23 cellular contexts compared by ENCODE assay signal in the genomic region with DNA sequence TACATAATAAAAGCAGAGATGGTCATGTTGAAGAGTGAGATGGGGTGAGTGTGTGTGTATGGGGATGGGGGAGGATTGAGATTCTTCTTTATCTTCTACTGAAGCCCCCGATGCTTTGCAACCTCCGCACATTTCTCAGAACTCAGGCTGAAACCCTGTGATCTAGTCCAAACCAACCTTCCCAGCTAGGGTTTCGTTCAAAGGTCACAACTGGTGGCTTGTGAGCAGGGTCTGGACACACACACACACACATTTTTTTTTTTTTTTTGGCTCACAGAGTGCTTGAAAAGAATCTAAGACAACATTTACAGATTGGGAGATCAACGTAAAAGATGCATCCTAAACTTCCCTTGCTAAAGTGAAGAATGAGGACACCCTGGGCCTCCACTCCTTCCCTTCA.
A peak's percentile ranks its signal among the peaks of the same experiment; 100 is the strongest.
DNase-seq lines count a peak whose midpoint lies in the region; ATAC-seq, FAIRE-seq and TF ChIP-seq lines count a peak whose summit lies in the region.
"Had no signal": no experiment of that assay in that cellular context is flagged by ENCODE, and none has a peak within 500 bp of the region (broad histone marks: within the 10 kb centered on the region; RNA-seq: fewer than 3 reads in every experiment).

No MANE protein-coding gene starts in this region.

- DNase-seq in HCT116 (ENCODE audit: low read depth, low spot score) (no peak), HepG2 (ENCODE audit: low spot score) (peak; percentile 10), right lobe of liver (no peak), type B pancreatic cell (ENCODE audit: extremely low spot score, unreplicated experiment) (no peak), iPS-NIHi11 (ENCODE audit: low spot score) (no peak)
- DNase-seq: AML-193; CD4-positive, alpha-beta memory T cell; CD4-positive, CD25-positive, alpha-beta regulatory T cell; CD8-positive, alpha-beta memory T cell; COR-L47; DMS79; DND-41; GDM1 had no signal

- H3K27me3 Mint-ChIP-seq in type B pancreatic cell: peaks cover 39% of the 10 kb centered on the region
- H3K27me3 Mint-ChIP-seq: B cell; CD4-positive, CD25-positive, alpha-beta regulatory T cell had no signal

- in situ Hi-C loops in HepG2 (cut with HindIII; ENCODE audit: extremely low pct_ligation_motif_present, low pct_unique_long_range_greater_than_20kb): no loop called here

- intact Hi-C loops in HCT116 (cut with micrococcal nuclease): loop anchor here (1.0 kb wide), 3 partner anchors 69 to 105 kb away; no protein-coding TSS in a partner anchor
- intact Hi-C loops in HepG2 (cut with micrococcal nuclease; ENCODE audit: unreplicated experiment): loop anchor here (1.0 kb wide), 2 partner anchors 81 to 106 kb away; no protein-coding TSS in a partner anchor
- intact Hi-C loops in right lobe of liver (cut with DNase I): no loop called here

- TF ChIP-seq POLR2A in HCT116 (IDR thresholded peaks at IDR 0.05; ENCODE audit: borderline replicate concordance, extremely low read depth, insufficient read depth, insufficient read length): no peak
- TF ChIP-seq POLR2A in HepG2 (IDR thresholded peaks at IDR 0.05; ENCODE audit: insufficient read depth in 1 of 2, low read depth in 2 of 2, low read length in 2 of 2): no peak
- TF ChIP-seq POLR2A in right lobe of liver (IDR thresholded peaks at IDR 0.05): no peak

- no peaks in the 10 kb centered on the region for H3K79me2 ChIP-seq in HCT116 (ENCODE audit: insufficient read depth, low read length)
- H3K79me2 ChIP-seq in HepG2 (ENCODE audit: insufficient read depth, low read length): no peaks in the 10 kb centered on the region

- no peak overlapping the region for H3K9ac ChIP-seq in HCT116 (ENCODE audit: low read length)
- no peak overlapping the region for H3K9ac ChIP-seq in HepG2 (ENCODE audit: insufficient read depth, low read depth, low read length)
- H3K9ac ChIP-seq: BLaER1 treated with 17β-estradiol and CSF1 and Interleukin-3, amounts not matched to agents 10 nM and 100 nM had no signal

- peak overlapping the region; percentile 27 for H3K27ac Mint-ChIP-seq in type B pancreatic cell
- H3K27ac Mint-ChIP-seq: B cell; CD4-positive, alpha-beta memory T cell; CD4-positive, CD25-positive, alpha-beta regulatory T cell; CD8-positive, alpha-beta memory T cell had no signal

- POLR2A ChIA-PET in HCT116 (lab: Charles Lee) (no interaction called here), HepG2 (lab: Yijun Ruan, JAX) (no interaction called here)

- H3K27me3 ChIP-seq in HCT116 (ENCODE audit: insufficient read depth, low read length) (no peaks in the 10 kb centered on the region), HepG2 (ENCODE audit: control insufficient read depth in 1 of 2, insufficient read depth in 2 of 2, low read length in 2 of 2) (no peaks in the 10 kb centered on the region; a peak in 2 of 5 replicates), right lobe of liver (no peaks in the 10 kb centered on the region)
- H3K27me3 ChIP-seq: BLaER1 treated with 17β-estradiol and CSF1 and Interleukin-3, amounts not matched to agents 10 nM and 100 nM had no signal

- 2% methylated on average over 4 of the region's 4 CpGs for WGBS in HepG2 (ENCODE audit: low lambda C conversion rate)
- 58% methylated on average over 4 of the region's 4 CpGs for WGBS in right lobe of liver (ENCODE audit: insufficient coverage, low coverage, low lambda C conversion rate, missing lambda C conversion rate)

- no peak overlapping the region for H3K4me3 ChIP-seq in HCT116 (replicated peaks in 1 of 2; ENCODE audit: low read depth in 1 of 2, low read length in 2 of 2)
- H3K4me3 ChIP-seq in HepG2 (replicated peaks in 1 of 3; ENCODE audit: insufficient read depth in 1 of 3, low read depth in 2 of 3, low read length in 3 of 3): no peak overlapping the region
- H3K4me3 ChIP-seq in right lobe of liver: no peak overlapping the region
- H3K4me3 ChIP-seq: A549; BLaER1 treated with 17β-estradiol and CSF1 and Interleukin-3, amounts not matched to agents 10 nM and 100 nM; GM12878 had no signal

- ATAC-seq in HCT116: peak; percentile 12; the same call in 1 of the 2 replicates
- ATAC-seq in HepG2: peak; percentile 36; the same call in 2 of the 3 replicates
- peak; percentile 30 to 69 (median 56) for ATAC-seq in right lobe of liver
- no peak for ATAC-seq in HG02870 (IDR thresholded peaks at IDR 0.05; ENCODE audit: unreplicated experiment)
- no peak for ATAC-seq in HG02884 (IDR thresholded peaks at IDR 0.05; ENCODE audit: unreplicated experiment)
- ATAC-seq: GM12878 had no signal

- CTCF ChIA-PET in HCT116 (lab: Charles Lee): interaction anchor here (3.6 kb wide), 1 partner anchor 80 kb away, joined by 28 read pairs; no protein-coding TSS in a partner anchor
- CTCF ChIA-PET in HepG2 (lab: Yijun Ruan, JAX; ENCODE audit: low intra/inter-chr PET ratio, low total read pairs): interaction anchor here (1.1 to 1.4 kb wide), 2 partner anchors 81 to 105 kb away, joined by 4 to 7 read pairs; no protein-coding TSS in a partner anchor

- H3K4me2 ChIP-seq in HCT116 (ENCODE audit: low read length) (no peak overlapping the region), HepG2 (ENCODE audit: low read depth, low read length) (no peak overlapping the region)
- H3K4me2 ChIP-seq: A549; BLaER1 treated with 17β-estradiol and CSF1 and Interleukin-3, amounts not matched to agents 10 nM and 100 nM had no signal

- H3K27ac ChIP-seq in HCT116 (ENCODE audit: low read depth, low read length): no peak overlapping the region
- no peak overlapping the region for H3K27ac ChIP-seq in HepG2 (ENCODE audit: extremely low read length, insufficient read depth, low read length)
- no peak overlapping the region for H3K27ac ChIP-seq in right lobe of liver
- H3K27ac ChIP-seq: 22Rv1; BLaER1 treated with 17β-estradiol and CSF1 and Interleukin-3, amounts not matched to agents 10 nM and 100 nM; C4-2B had no signal

- RAD21 ChIA-PET in HCT116 (lab: Charles Lee; ENCODE audit: low non-redundant PET in 1 of 2, low total read pairs in 2 of 2, uncharacterized antibody in 2 of 2, unreplicated experiment in 2 of 2): interaction anchor here (0.7 to 1.5 kb wide), 3 partner anchors 13 to 104 kb away, joined by 3 to 8 read pairs (median 5); no protein-coding TSS in a partner anchor

- H3K36me3 ChIP-seq in HCT116 (ENCODE audit: control insufficient read depth in 1 of 2, insufficient read depth in 2 of 2, low read length in 2 of 2) (no peaks in the 10 kb centered on the region), HepG2 (replicated peaks in 1 of 2; ENCODE audit: control insufficient read depth in 1 of 2, insufficient read depth in 2 of 2, low read length in 2 of 2) (no peaks in the 10 kb centered on the region), right lobe of liver (no peaks in the 10 kb centered on the region)
- H3K36me3 ChIP-seq: BLaER1 treated with 17β-estradiol and CSF1 and Interleukin-3, amounts not matched to agents 10 nM and 100 nM had no signal

- H3K4me1 ChIP-seq in HCT116 (ENCODE audit: control insufficient read depth in 1 of 2, insufficient read depth in 2 of 2, low read length in 2 of 2): no peaks in the 10 kb centered on the region; a peak in 1 of 4 replicates
- H3K4me1 ChIP-seq in HepG2 (ENCODE audit: insufficient read depth, low read length): no peaks in the 10 kb centered on the region
- H3K4me1 ChIP-seq in right lobe of liver: no peaks in the 10 kb centered on the region
- H3K4me1 ChIP-seq: A549; BLaER1 treated with 17β-estradiol and CSF1 and Interleukin-3, amounts not matched to agents 10 nM and 100 nM had no signal

- H2AFZ ChIP-seq in HCT116 (ENCODE audit: low read depth, low read length, poor library complexity, severe bottlenecking): no peak overlapping the region
- H2AFZ ChIP-seq in HepG2 (ENCODE audit: low read length): no peak overlapping the region

- no peaks in the 10 kb centered on the region for H3K9me3 ChIP-seq in HCT116 (ENCODE audit: control insufficient read depth in 1 of 2, insufficient read depth in 1 of 2, low read depth in 1 of 2, low read length in 2 of 2)
- no peaks in the 10 kb centered on the region for H3K9me3 ChIP-seq in HepG2 (ENCODE audit: low read length)
- no peaks in the 10 kb centered on the region for H3K9me3 ChIP-seq in right lobe of liver
- H3K9me3 ChIP-seq: A549; BLaER1 treated with 17β-estradiol and CSF1 and Interleukin-3, amounts not matched to agents 10 nM and 100 nM had no signal

- no peaks in the 10 kb centered on the region for H3K4me1 Mint-ChIP-seq in type B pancreatic cell (ENCODE audit: unreplicated experiment)
- H3K4me1 Mint-ChIP-seq: B cell; CD4-positive, alpha-beta memory T cell; CD4-positive, CD25-positive, alpha-beta regulatory T cell; CD8-positive, alpha-beta memory T cell had no signal

- TF ChIP-seq RAD21 in HCT116 (IDR thresholded peaks at IDR 0.05; ENCODE audit: low read depth) (no peak), HepG2 (CRISPR knock-in tag; IDR thresholded peaks at IDR 0.05) (no peak)

- no TSS peak for BruUV-seq in HCT116 (replicated peaks; lab: Mats Ljungman, UMichigan)
- no TSS peak for BruUV-seq in HepG2 (replicated peaks; lab: Mats Ljungman, UMichigan)

- no peak overlapping the region for H3K4me3 Mint-ChIP-seq in type B pancreatic cell
- H3K4me3 Mint-ChIP-seq: B cell; CD4-positive, alpha-beta memory T cell; CD8-positive, alpha-beta memory T cell had no signal

- FAIRE-seq in HepG2 (lab: Jason Lieb, UNC): no peak
- FAIRE-seq: A549, GM12878, GM12892, GM18507 had no signal

- H4K20me1 ChIP-seq in HCT116 (ENCODE audit: insufficient read depth) (no peaks in the 10 kb centered on the region), HepG2 (ENCODE audit: insufficient read depth, low read length) (no peaks in the 10 kb centered on the region)
- H4K20me1 ChIP-seq: BLaER1 treated with 17β-estradiol and CSF1 and Interleukin-3, amounts not matched to agents 10 nM and 100 nM had no signal

- TF ChIP-seq EP300 in HepG2 (IDR thresholded peaks at IDR 0.05; ENCODE audit: low read depth in 2 of 2, low read length in 2 of 2) (no peak), HepG2 (CRISPR knock-in tag; IDR thresholded peaks at IDR 0.05; ENCODE audit: borderline replicate concordance) (no peak)

- no peaks in the 10 kb centered on the region for H3K9me3 Mint-ChIP-seq in type B pancreatic cell

- TF ChIP-seq CTCF in HCT116 (IDR thresholded peaks at IDR 0.05 in 2 of 3, conservative IDR thresholded peaks at IDR 0.05 in 1 of 3; ENCODE audit: borderline replicate concordance in 1 of 3, insufficient read depth in 1 of 3, low read depth in 2 of 3, low read length in 2 of 3) (no peak), HepG2 (CRISPR knock-in tag; IDR thresholded peaks at IDR 0.05) (no peak), right lobe of liver (IDR thresholded peaks at IDR 0.05) (no peak), type B pancreatic cell (conservative IDR thresholded peaks at IDR 0.05) (no peak)

- H3K36me3 Mint-ChIP-seq in type B pancreatic cell: no peaks in the 10 kb centered on the region
- H3K36me3 Mint-ChIP-seq: CD4-positive, alpha-beta memory T cell; CD4-positive, CD25-positive, alpha-beta regulatory T cell had no signal

- H3K9me2 ChIP-seq in HCT116 (ENCODE audit: insufficient read depth): no peaks in the 10 kb centered on the region

TF ChIP-seq in HCT116, 20 proteins besides CTCF, POLR2A, EP300 and RAD21 (continues in another document):
- no peak for TF ChIP-seq YY1 (IDR thresholded peaks at IDR 0.05; ENCODE audit: extremely low read depth, insufficient replicate concordance, low read depth, low read length)
- no peak for TF ChIP-seq ZFX (IDR thresholded peaks at IDR 0.05)

Comparison
In these comparisons a context has a peak if more than half of its experiments do, and no peak if none do; other contexts are left out.
1. intact Hi-C loops: an anchor here in HCT116 (1.0 kb wide) and HepG2 (1.0 kb wide); none called in right lobe of liver.
2. ATAC-seq: peak in HCT116 (single experiment), HepG2 (single experiment) and right lobe of liver (4 of 4); none in HG02870 (single experiment) and HG02884 (single experiment).